In the genomic region with DNA sequence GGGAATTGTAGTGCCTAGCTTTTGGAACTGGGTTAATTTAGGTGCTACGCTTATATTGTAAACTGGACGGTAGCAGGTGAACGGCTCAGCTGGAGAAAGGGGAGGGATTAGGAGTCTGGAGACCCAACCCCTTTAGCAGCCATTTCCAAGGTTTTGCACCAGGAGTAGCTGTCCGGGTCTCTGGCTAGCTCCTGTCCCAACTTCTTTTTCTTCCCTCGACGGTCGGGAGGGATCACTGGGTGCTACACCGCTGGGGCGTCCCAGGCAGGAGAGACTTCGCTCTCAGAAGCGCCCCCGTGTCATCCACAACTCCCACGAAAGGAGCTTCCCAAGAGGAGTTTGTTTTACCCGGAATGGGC, we compare ENCODE assay signal across 9 cellular contexts. TPM values are rescaled to one million over a fixed set of nuclear protein-coding genes. Genes with fewer than 3 reads are reported as not detected.
A peak's percentile ranks its signal among the peaks of the same experiment; 100 is the strongest.
DNase-seq lines count a peak whose midpoint lies in the region; ATAC-seq and TF ChIP-seq lines count a peak whose summit lies in the region.
"Had no signal": no experiment of that assay in that cellular context is flagged by ENCODE, and none has a peak within 500 bp of the region (broad histone marks: within the 10 kb centered on the region; RNA-seq: fewer than 3 reads in every experiment).

No MANE protein-coding gene starts in this region.

- peaks cover 68% of the 10 kb centered on the region for H3K27me3 Mint-ChIP-seq in progenitor cell of endocrine pancreas
- peaks cover 44% of the 10 kb centered on the region for H3K27me3 Mint-ChIP-seq in activated CD4-positive, alpha-beta memory T cell treated with anti-CD3 and anti-CD28 coated beads for 36 hours

- no peak for TF ChIP-seq EP300 in Ishikawa (IDR thresholded peaks at IDR 0.05; ENCODE audit: borderline replicate concordance)

- peak overlapping the region; percentile 94 for H3K4me3 Mint-ChIP-seq in progenitor cell of endocrine pancreas (ENCODE audit: low read depth)
- H3K4me3 Mint-ChIP-seq in activated CD4-positive, alpha-beta memory T cell treated with anti-CD3 and anti-CD28 coated beads for 36 hours: no peak overlapping the region

- CTCF ChIA-PET in activated CD4-positive, alpha-beta memory T cell treated with anti-CD3 and anti-CD28 coated beads for 36 hours (lab: Charles Lee): interaction anchor here (1.4 kb wide), 1 partner anchor 10 kb away, joined by 3 read pairs; no protein-coding TSS in a partner anchor

- ATAC-seq in HG03520 (IDR thresholded peaks at IDR 0.05; ENCODE audit: unreplicated experiment): no peak
- ATAC-seq in GM18873 (IDR thresholded peaks at IDR 0.05; ENCODE audit: low FRiP score, unreplicated experiment): no peak

- POLR2A ChIA-PET in activated CD4-positive, alpha-beta memory T cell treated with anti-CD3 and anti-CD28 coated beads for 36 hours (lab: Charles Lee): no interaction called here

- H3K27ac Mint-ChIP-seq in progenitor cell of endocrine pancreas: peak overlapping the region; percentile 89
- no peak overlapping the region for H3K27ac Mint-ChIP-seq in activated CD4-positive, alpha-beta memory T cell treated with anti-CD3 and anti-CD28 coated beads for 36 hours

- no peaks in the 10 kb centered on the region for H3K9me3 Mint-ChIP-seq in progenitor cell of endocrine pancreas (ENCODE audit: low read depth)
- no peaks in the 10 kb centered on the region for H3K9me3 Mint-ChIP-seq in activated CD4-positive, alpha-beta memory T cell treated with anti-CD3 and anti-CD28 coated beads for 36 hours

- no peaks in the 10 kb centered on the region for H3K36me3 Mint-ChIP-seq in progenitor cell of endocrine pancreas (ENCODE audit: insufficient read depth)
- no peaks in the 10 kb centered on the region for H3K36me3 Mint-ChIP-seq in activated CD4-positive, alpha-beta memory T cell treated with anti-CD3 and anti-CD28 coated beads for 36 hours

- DNase-seq in NCI-H82 (lab: John Stamatoyannopoulos, UW) (peak; percentile 76), fibroblast of villous mesenchyme (ENCODE audit: low read depth) (peak; percentile 57), progenitor cell of endocrine pancreas (ENCODE audit: low spot score, unreplicated experiment) (peak; percentile 24), GM20000 (ENCODE audit: low spot score) (no peak)
- no peak for DNase-seq in activated CD4-positive, alpha-beta memory T cell treated with anti-CD3 and anti-CD28 coated beads for 36 hours
- DNase-seq: Kasumi-1 had no signal

- TF ChIP-seq CTCF in fibroblast of villous mesenchyme (IDR thresholded peaks at IDR 0.05; ENCODE audit: insufficient read depth, low read depth, low read length): no peak
- no peak for TF ChIP-seq CTCF in progenitor cell of endocrine pancreas (IDR thresholded peaks at IDR 0.05; ENCODE audit: unreplicated experiment)
- TF ChIP-seq CTCF in GM20000 (IDR thresholded peaks at IDR 0.05; ENCODE audit: extremely low read depth, missing control alignments): no peak

- peak overlapping the region; percentile 69 for H3K4me3 ChIP-seq in fibroblast of villous mesenchyme (ENCODE audit: low read depth, low read length)

- H3K4me1 Mint-ChIP-seq in progenitor cell of endocrine pancreas (ENCODE audit: low read depth): peaks cover 29% of the 10 kb centered on the region
- peaks cover 9% of the 10 kb centered on the region for H3K4me1 Mint-ChIP-seq in activated CD4-positive, alpha-beta memory T cell treated with anti-CD3 and anti-CD28 coated beads for 36 hours (ENCODE audit: low read depth)

- intact Hi-C loops in activated CD4-positive, alpha-beta memory T cell treated with anti-CD3 and anti-CD28 coated beads for 36 hours (cut with micrococcal nuclease): no loop called here

- TF ChIP-seq RAD21 in Ishikawa (IDR thresholded peaks at IDR 0.05; ENCODE audit: low read depth): no peak

TF ChIP-seq in Ishikawa, 13 proteins besides CTCF, POLR2A, EP300 and RAD21:
- TF ChIP-seq NFIC (IDR thresholded peaks at IDR 0.05): no peak
- TF ChIP-seq CEBPB (IDR thresholded peaks at IDR 0.05): no peak
- TF ChIP-seq, protein P1, sequence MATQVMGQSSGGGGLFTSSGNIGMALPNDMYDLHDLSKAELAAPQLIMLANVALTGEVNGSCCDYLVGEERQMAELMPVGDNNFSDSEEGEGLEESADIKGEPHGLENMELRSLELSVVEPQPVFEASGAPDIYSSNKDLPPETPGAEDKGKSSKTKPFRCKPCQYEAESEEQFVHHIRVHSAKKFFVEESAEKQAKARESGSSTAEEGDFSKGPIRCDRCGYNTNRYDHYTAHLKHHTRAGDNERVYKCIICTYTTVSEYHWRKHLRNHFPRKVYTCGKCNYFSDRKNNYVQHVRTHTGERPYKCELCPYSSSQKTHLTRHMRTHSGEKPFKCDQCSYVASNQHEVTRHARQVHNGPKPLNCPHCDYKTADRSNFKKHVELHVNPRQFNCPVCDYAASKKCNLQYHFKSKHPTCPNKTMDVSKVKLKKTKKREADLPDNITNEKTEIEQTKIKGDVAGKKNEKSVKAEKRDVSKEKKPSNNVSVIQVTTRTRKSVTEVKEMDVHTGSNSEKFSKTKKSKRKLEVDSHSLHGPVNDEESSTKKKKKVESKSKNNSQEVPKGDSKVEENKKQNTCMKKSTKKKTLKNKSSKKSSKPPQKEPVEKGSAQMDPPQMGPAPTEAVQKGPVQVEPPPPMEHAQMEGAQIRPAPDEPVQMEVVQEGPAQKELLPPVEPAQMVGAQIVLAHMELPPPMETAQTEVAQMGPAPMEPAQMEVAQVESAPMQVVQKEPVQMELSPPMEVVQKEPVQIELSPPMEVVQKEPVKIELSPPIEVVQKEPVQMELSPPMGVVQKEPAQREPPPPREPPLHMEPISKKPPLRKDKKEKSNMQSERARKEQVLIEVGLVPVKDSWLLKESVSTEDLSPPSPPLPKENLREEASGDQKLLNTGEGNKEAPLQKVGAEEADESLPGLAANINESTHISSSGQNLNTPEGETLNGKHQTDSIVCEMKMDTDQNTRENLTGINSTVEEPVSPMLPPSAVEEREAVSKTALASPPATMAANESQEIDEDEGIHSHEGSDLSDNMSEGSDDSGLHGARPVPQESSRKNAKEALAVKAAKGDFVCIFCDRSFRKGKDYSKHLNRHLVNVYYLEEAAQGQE (IDR thresholded peaks at IDR 0.05; ENCODE audit: low read depth): 0 out of 2 replicates have a peak, but pooled peaks have one; percentile 5
- TF ChIP-seq ZBTB7A (IDR thresholded peaks at IDR 0.05; ENCODE audit: low read depth): no peak
- TF ChIP-seq EGR1 (IDR thresholded peaks at IDR 0.05): no peak
- no peak for TF ChIP-seq FOXM1 (IDR thresholded peaks at IDR 0.05; ENCODE audit: borderline replicate concordance, low read depth)
- TF ChIP-seq, protein P2, sequence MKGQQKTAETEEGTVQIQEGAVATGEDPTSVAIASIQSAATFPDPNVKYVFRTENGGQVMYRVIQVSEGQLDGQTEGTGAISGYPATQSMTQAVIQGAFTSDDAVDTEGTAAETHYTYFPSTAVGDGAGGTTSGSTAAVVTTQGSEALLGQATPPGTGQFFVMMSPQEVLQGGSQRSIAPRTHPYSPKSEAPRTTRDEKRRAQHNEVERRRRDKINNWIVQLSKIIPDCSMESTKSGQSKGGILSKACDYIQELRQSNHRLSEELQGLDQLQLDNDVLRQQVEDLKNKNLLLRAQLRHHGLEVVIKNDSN (IDR thresholded peaks at IDR 0.05): no peak
- no peak; the same call in 1 of the 2 replicates for TF ChIP-seq TAF1 (IDR thresholded peaks at IDR 0.05; ENCODE audit: low read depth)
- no peak for TF ChIP-seq CREB1 (IDR thresholded peaks at IDR 0.05; ENCODE audit: low read depth)
- no peak for TF ChIP-seq TEAD4 (IDR thresholded peaks at IDR 0.05)
- TF ChIP-seq YY1 (IDR thresholded peaks at IDR 0.05; ENCODE audit: low read depth): peak; percentile 69

RNA-seq across cellular contexts. Expression of a gene that starts 0.7 kb away (rescaled TPM):
- total RNA-seq in fibroblast of villous mesenchyme (0.43 and 0.64 TPM in 2 replicates), progenitor cell of endocrine pancreas (1.7 and 2.2 TPM in 2 replicates)
- total RNA-seq in activated CD4-positive, alpha-beta memory T cell treated with anti-CD3 and anti-CD28 coated beads for 36 hours: not detected

Comparison
In these comparisons a context has a peak if more than half of its experiments do, and no peak if none do; other contexts are left out.
1. DNase-seq: peak in NCI-H82 (single experiment), fibroblast of villous mesenchyme (single experiment) and progenitor cell of endocrine pancreas (single experiment); none in GM20000 (single experiment) and activated CD4-positive, alpha-beta memory T cell treated with anti-CD3 and anti-CD28 coated beads for 36 hours (single experiment).